ENCODE assay signal across 20 cellular contexts in the genomic region with DNA sequence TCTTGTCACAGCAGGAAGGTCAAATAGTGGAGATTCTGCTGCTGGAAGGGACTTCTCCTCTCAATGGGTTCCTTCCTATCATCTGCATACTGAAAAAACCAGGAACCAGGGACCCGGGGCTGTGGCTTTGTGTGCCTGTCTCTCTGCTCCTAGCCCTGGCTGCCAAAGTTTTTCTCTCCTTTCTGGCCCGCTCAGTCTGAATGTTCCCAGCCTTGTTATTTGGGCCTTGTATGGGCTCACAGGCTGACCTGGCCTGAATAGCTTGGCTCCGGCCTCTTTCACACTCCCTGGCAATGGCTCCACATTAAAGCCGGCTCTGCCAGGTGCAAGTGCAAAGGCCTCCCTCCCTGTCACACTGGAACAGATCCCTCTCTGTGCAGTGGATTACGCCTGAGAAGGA.
A peak's percentile ranks its signal among the peaks of the same experiment; 100 is the strongest.
DNase-seq lines count a peak whose midpoint lies in the region; ATAC-seq and TF ChIP-seq lines count a peak whose summit lies in the region.
"Had no signal": no experiment of that assay in that cellular context is flagged by ENCODE, and none has a peak within 500 bp of the region (broad histone marks: within the 10 kb centered on the region; RNA-seq: fewer than 3 reads in every experiment).

No MANE protein-coding gene starts in this region.

- POLR2A ChIA-PET in activated CD4-positive, alpha-beta T cell treated with anti-CD3 and anti-CD28 coated beads, Interleukin-2, amount 10 ng/mL, durations not matched to agents 7 days and 5 days (lab: Charles Lee): no interaction called here

- H3K9me3 Mint-ChIP-seq in activated CD4-positive, alpha-beta T cell treated with anti-CD3 and anti-CD28 coated beads, Interleukin-2, amount 10 ng/mL, durations not matched to agents 7 days and 5 days: no peaks in the 10 kb centered on the region
- H3K9me3 Mint-ChIP-seq: activated B cell treated with CpG ODN at 0.5 μM for 24 hours; activated naive CD4-positive, alpha-beta T cell treated with anti-CD3 and anti-CD28 coated beads, Interleukin-2, amount 10 ng/mL, durations not matched to agents 7 days and 5 days; CD4-positive, alpha-beta memory T cell; T-cell had no signal

- intact Hi-C loops in Right ventricle myocardium inferior (cut with DNase I): loop anchor here (2.0 to 10.0 kb wide), 3 partner anchors 46 to 411 kb away; no protein-coding TSS in a partner anchor
- intact Hi-C loops in right cardiac atrium (cut with DNase I): loop anchor here in 3 of 4 donors (5.0 to 10.0 kb wide), 4 partner anchors 96 to 411 kb away; partner anchors contain the start of gene LRIG1 (in 1 of the 3)
- intact Hi-C loops in left cardiac atrium (cut with DNase I): loop anchor here (5.0 to 10.0 kb wide), 3 partner anchors 91 to 411 kb away; partner anchors contain the start of gene LRIG1 (in 1 of the 2)
- intact Hi-C loops in psoas muscle (cut with DNase I): loop anchor here (2.0 to 5.0 kb wide), 4 partner anchors 91 to 416 kb away; no protein-coding TSS in a partner anchor

- WGBS in right cardiac atrium: 75% methylated on average over 5 of the region's 5 CpGs
- WGBS in psoas muscle, 3 donors: 22 to 42% (median 24%) methylated on average over 5 of the region's 5 CpGs

- no peak overlapping the region for H3K27ac ChIP-seq in right cardiac atrium (ENCODE audit: low read length)
- peak overlapping the region; percentile 72 for H3K27ac ChIP-seq in psoas muscle
- H3K27ac ChIP-seq: 22Rv1, PC-9, thyroid gland had no signal

- ATAC-seq in Right ventricle myocardium inferior (peak; percentile 67), right cardiac atrium (no peak), left cardiac atrium (peak; percentile 19 to 48), psoas muscle (peak; percentile 27 to 57 (median 40)), HG03378 (IDR thresholded peaks at IDR 0.05; ENCODE audit: unreplicated experiment) (no peak), HG02970 (IDR thresholded peaks at IDR 0.05; ENCODE audit: low FRiP score, unreplicated experiment) (no peak)
- ATAC-seq: T-cell had no signal

- H3K27ac Mint-ChIP-seq in activated CD4-positive, alpha-beta T cell treated with anti-CD3 and anti-CD28 coated beads, Interleukin-2, amount 10 ng/mL, durations not matched to agents 7 days and 5 days: no peak overlapping the region
- H3K27ac Mint-ChIP-seq: activated B cell treated with CpG ODN at 0.5 μM for 24 hours; activated naive CD4-positive, alpha-beta T cell treated with anti-CD3 and anti-CD28 coated beads, Interleukin-2, amount 10 ng/mL, durations not matched to agents 7 days and 5 days; T-cell had no signal

- TF ChIP-seq CTCF in psoas muscle (IDR thresholded peaks at IDR 0.05): no peak

- peaks cover 0 to 51% of the 10 kb centered on the region in 2 donors for H3K36me3 ChIP-seq in psoas muscle (ENCODE audit: insufficient read depth in 1 of 2, low read depth in 1 of 2)

- H3K27me3 Mint-ChIP-seq in activated CD4-positive, alpha-beta T cell treated with anti-CD3 and anti-CD28 coated beads, Interleukin-2, amount 10 ng/mL, durations not matched to agents 7 days and 5 days: no peaks in the 10 kb centered on the region
- H3K27me3 Mint-ChIP-seq: activated B cell treated with CpG ODN at 0.5 μM for 24 hours; activated naive CD4-positive, alpha-beta T cell treated with anti-CD3 and anti-CD28 coated beads, Interleukin-2, amount 10 ng/mL, durations not matched to agents 7 days and 5 days; CD4-positive, alpha-beta memory T cell; T-cell had no signal

- H3K4me3 ChIP-seq in right cardiac atrium (ENCODE audit: low read length) (no peak overlapping the region), psoas muscle (no peak overlapping the region)
- H3K4me3 ChIP-seq: lung, PC-9, thyroid gland had no signal

- H3K4me1 Mint-ChIP-seq in activated CD4-positive, alpha-beta T cell treated with anti-CD3 and anti-CD28 coated beads, Interleukin-2, amount 10 ng/mL, durations not matched to agents 7 days and 5 days: peaks cover 3% of the 10 kb centered on the region
- H3K4me1 Mint-ChIP-seq: activated B cell treated with CpG ODN at 0.5 μM for 24 hours; activated naive CD4-positive, alpha-beta T cell treated with anti-CD3 and anti-CD28 coated beads, Interleukin-2, amount 10 ng/mL, durations not matched to agents 7 days and 5 days had no signal

- CTCF ChIA-PET in activated CD4-positive, alpha-beta T cell treated with anti-CD3 and anti-CD28 coated beads, Interleukin-2, amount 10 ng/mL, durations not matched to agents 7 days and 5 days (lab: Charles Lee): no interaction called here

- no peak overlapping the region for H3K4me3 Mint-ChIP-seq in activated CD4-positive, alpha-beta T cell treated with anti-CD3 and anti-CD28 coated beads, Interleukin-2, amount 10 ng/mL, durations not matched to agents 7 days and 5 days
- H3K4me3 Mint-ChIP-seq: activated B cell treated with CpG ODN at 0.5 μM for 24 hours; activated naive CD4-positive, alpha-beta T cell treated with anti-CD3 and anti-CD28 coated beads, Interleukin-2, amount 10 ng/mL, durations not matched to agents 7 days and 5 days; CD4-positive, alpha-beta memory T cell; T-cell had no signal

- peaks cover 3% of the 10 kb centered on the region for H3K36me3 Mint-ChIP-seq in activated CD4-positive, alpha-beta T cell treated with anti-CD3 and anti-CD28 coated beads, Interleukin-2, amount 10 ng/mL, durations not matched to agents 7 days and 5 days (ENCODE audit: low read depth)

- H3K4me1 ChIP-seq in right cardiac atrium (ENCODE audit: control insufficient read depth, insufficient read depth, low read length): no peaks in the 10 kb centered on the region
- peaks cover 63% of the 10 kb centered on the region for H3K4me1 ChIP-seq in psoas muscle

- no peaks in the 10 kb centered on the region for H3K9me3 ChIP-seq in right cardiac atrium (ENCODE audit: control insufficient read depth, low read length)
- no peaks in the 10 kb centered on the region for H3K9me3 ChIP-seq in psoas muscle
- H3K9me3 ChIP-seq: thyroid gland had no signal

- DNase-seq in Right ventricle myocardium inferior (ENCODE audit: missing footprints) (no peak), right cardiac atrium (no peak), left cardiac atrium (peak; percentile 18), psoas muscle (peak in 1 of 2 donors; percentile 68), SW480 (ENCODE audit: low spot score) (no peak)
- no peak for DNase-seq in activated CD4-positive, alpha-beta T cell treated with anti-CD3 and anti-CD28 coated beads, Interleukin-2, amount 10 ng/mL, durations not matched to agents 7 days and 5 days
- DNase-seq: activated B cell treated with CpG ODN at 0.5 μM for 24 hours; activated naive CD4-positive, alpha-beta T cell treated with anti-CD3 and anti-CD28 coated beads, Interleukin-2, amount 10 ng/mL, durations not matched to agents 7 days and 5 days; CD4-positive, alpha-beta memory T cell; central memory CD4-positive, alpha-beta T cell; KG1; NCI-H1694; NCI-H524 treated with DMSO at 0.1 percent for 48 hours; PC-9; T-cell; thyroid gland had no signal

- H3K27me3 ChIP-seq in right cardiac atrium (ENCODE audit: control insufficient read depth, insufficient read depth) (no peaks in the 10 kb centered on the region), psoas muscle (ENCODE audit: insufficient read depth in 3 of 3, low read length in 2 of 3) (no peaks in the 10 kb centered on the region)
- H3K27me3 ChIP-seq: thyroid gland had no signal

Comparison
In these comparisons a context has a peak if more than half of its experiments do, and no peak if none do; other contexts are left out.
1. ATAC-seq: peak in Right ventricle myocardium inferior (single experiment), left cardiac atrium (2 of 2) and psoas muscle (4 of 4); none in right cardiac atrium (0 of 2), HG03378 (single experiment) and HG02970 (single experiment).